1 cellular context compared by ENCODE assay signal in the genomic region with DNA sequence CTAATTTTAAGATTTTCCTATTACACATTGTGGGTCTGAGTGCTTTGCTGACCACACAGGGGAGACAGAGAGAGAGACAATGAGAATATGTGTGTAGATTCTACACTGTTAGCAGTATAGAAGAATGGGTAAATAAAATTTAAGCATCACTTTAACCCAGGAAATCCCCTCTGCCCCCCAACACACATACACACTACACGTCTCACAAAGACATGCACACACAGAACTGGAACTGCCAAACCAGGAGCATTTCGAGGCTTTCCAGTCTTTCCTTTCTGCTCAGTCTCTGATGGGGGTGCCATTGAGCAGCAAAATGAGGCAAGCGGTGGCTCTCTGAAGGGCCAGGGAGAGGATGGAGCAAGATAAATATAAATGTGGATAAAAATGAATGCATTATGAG.
TF ChIP-seq lines count a peak whose summit lies in the region.

No MANE protein-coding gene starts in this region.

TF ChIP-seq in GM23338, 12 proteins besides CTCF, POLR2A, EP300 and RAD21 (continued from another document):
- TF ChIP-seq, protein P1, sequence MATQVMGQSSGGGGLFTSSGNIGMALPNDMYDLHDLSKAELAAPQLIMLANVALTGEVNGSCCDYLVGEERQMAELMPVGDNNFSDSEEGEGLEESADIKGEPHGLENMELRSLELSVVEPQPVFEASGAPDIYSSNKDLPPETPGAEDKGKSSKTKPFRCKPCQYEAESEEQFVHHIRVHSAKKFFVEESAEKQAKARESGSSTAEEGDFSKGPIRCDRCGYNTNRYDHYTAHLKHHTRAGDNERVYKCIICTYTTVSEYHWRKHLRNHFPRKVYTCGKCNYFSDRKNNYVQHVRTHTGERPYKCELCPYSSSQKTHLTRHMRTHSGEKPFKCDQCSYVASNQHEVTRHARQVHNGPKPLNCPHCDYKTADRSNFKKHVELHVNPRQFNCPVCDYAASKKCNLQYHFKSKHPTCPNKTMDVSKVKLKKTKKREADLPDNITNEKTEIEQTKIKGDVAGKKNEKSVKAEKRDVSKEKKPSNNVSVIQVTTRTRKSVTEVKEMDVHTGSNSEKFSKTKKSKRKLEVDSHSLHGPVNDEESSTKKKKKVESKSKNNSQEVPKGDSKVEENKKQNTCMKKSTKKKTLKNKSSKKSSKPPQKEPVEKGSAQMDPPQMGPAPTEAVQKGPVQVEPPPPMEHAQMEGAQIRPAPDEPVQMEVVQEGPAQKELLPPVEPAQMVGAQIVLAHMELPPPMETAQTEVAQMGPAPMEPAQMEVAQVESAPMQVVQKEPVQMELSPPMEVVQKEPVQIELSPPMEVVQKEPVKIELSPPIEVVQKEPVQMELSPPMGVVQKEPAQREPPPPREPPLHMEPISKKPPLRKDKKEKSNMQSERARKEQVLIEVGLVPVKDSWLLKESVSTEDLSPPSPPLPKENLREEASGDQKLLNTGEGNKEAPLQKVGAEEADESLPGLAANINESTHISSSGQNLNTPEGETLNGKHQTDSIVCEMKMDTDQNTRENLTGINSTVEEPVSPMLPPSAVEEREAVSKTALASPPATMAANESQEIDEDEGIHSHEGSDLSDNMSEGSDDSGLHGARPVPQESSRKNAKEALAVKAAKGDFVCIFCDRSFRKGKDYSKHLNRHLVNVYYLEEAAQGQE (IDR thresholded peaks at IDR 0.05; ENCODE audit: unreplicated experiment) = no peak
- no peak for TF ChIP-seq ZNF114 (CRISPR knock-in tag; IDR thresholded peaks at IDR 0.05)
- TF ChIP-seq EZH2 (IDR thresholded peaks at IDR 0.05; ENCODE audit: low read depth, unreplicated experiment) = no peak
- TF ChIP-seq, protein P2, sequence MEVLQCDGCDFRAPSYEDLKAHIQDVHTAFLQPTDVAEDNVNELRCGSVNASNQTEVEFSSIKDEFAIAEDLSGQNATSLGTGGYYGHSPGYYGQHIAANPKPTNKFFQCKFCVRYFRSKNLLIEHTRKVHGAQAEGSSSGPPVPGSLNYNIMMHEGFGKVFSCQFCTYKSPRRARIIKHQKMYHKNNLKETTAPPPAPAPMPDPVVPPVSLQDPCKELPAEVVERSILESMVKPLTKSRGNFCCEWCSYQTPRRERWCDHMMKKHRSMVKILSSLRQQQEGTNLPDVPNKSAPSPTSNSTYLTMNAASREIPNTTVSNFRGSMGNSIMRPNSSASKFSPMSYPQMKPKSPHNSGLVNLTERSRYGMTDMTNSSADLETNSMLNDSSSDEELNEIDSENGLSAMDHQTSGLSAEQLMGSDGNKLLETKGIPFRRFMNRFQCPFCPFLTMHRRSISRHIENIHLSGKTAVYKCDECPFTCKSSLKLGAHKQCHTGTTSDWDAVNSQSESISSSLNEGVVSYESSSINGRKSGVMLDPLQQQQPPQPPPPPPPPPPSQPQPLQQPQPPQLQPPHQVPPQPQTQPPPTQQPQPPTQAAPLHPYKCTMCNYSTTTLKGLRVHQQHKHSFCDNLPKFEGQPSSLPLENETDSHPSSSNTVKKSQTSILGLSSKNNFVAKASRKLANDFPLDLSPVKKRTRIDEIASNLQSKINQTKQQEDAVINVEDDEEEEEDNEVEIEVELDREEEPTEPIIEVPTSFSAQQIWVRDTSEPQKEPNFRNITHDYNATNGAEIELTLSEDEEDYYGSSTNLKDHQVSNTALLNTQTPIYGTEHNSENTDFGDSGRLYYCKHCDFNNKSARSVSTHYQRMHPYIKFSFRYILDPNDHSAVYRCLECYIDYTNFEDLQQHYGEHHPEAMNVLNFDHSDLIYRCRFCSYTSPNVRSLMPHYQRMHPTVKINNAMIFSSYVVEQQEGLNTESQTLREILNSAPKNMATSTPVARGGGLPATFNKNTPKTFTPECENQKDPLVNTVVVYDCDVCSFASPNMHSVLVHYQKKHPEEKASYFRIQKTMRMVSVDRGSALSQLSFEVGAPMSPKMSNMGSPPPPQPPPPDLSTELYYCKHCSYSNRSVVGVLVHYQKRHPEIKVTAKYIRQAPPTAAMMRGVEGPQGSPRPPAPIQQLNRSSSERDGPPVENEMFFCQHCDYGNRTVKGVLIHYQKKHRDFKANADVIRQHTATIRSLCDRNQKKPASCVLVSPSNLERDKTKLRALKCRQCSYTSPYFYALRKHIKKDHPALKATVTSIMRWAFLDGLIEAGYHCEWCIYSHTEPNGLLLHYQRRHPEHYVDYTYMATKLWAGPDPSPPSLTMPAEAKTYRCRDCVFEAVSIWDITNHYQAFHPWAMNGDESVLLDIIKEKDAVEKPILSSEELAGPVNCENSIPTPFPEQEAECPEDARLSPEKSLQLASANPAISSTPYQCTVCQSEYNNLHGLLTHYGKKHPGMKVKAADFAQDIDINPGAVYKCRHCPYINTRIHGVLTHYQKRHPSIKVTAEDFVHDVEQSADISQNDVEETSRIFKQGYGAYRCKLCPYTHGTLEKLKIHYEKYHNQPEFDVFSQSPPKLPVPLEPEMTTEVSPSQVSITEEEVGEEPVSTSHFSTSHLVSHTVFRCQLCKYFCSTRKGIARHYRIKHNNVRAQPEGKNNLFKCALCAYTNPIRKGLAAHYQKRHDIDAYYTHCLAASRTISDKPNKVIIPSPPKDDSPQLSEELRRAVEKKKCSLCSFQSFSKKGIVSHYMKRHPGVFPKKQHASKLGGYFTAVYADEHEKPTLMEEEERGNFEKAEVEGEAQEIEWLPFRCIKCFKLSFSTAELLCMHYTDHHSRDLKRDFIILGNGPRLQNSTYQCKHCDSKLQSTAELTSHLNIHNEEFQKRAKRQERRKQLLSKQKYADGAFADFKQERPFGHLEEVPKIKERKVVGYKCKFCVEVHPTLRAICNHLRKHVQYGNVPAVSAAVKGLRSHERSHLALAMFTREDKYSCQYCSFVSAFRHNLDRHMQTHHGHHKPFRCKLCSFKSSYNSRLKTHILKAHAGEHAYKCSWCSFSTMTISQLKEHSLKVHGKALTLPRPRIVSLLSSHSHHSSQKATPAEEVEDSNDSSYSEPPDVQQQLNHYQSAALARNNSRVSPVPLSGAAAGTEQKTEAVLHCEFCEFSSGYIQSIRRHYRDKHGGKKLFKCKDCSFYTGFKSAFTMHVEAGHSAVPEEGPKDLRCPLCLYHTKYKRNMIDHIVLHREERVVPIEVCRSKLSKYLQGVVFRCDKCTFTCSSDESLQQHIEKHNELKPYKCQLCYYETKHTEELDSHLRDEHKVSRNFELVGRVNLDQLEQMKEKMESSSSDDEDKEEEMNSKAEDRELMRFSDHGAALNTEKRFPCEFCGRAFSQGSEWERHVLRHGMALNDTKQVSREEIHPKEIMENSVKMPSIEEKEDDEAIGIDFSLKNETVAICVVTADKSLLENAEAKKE (CRISPR knock-in tag; IDR thresholded peaks at IDR 0.05) = no peak
- TF ChIP-seq CREB1 (CRISPR knock-in tag; IDR thresholded peaks at IDR 0.05; ENCODE audit: low read depth) = no peak
- no peak for TF ChIP-seq NANOG (IDR thresholded peaks at IDR 0.05; ENCODE audit: borderline replicate concordance)
- no peak for TF ChIP-seq STAT1 (IDR thresholded peaks at IDR 0.05; ENCODE audit: unreplicated experiment)
- TF ChIP-seq, protein P3, sequence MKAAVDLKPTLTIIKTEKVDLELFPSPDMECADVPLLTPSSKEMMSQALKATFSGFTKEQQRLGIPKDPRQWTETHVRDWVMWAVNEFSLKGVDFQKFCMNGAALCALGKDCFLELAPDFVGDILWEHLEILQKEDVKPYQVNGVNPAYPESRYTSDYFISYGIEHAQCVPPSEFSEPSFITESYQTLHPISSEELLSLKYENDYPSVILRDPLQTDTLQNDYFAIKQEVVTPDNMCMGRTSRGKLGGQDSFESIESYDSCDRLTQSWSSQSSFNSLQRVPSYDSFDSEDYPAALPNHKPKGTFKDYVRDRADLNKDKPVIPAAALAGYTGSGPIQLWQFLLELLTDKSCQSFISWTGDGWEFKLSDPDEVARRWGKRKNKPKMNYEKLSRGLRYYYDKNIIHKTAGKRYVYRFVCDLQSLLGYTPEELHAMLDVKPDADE (IDR thresholded peaks at IDR 0.05) = no peak
